In genomic region chr22:15738909-15739391, GRCh38 we compare ENCODE assay signal across 5 cellular contexts. TPM values are rescaled to one million over a fixed set of nuclear protein-coding genes. Genes with fewer than 3 reads are reported as not detected.
"Had no signal": no experiment of that assay in that cellular context is flagged by ENCODE, and none has a peak within 500 bp of the region (broad histone marks: within the 10 kb centered on the region; RNA-seq: fewer than 3 reads in every experiment).

No MANE protein-coding gene starts in this region.

RNA-seq across cellular contexts. Expression of gene POTEH, which starts 49.1 kb away (rescaled TPM):
- total RNA-seq: M059J, PC-3, Right ventricle myocardium inferior, SJCRH30, SK-MEL-5 had no signal
